ENCODE assay signal across 15 cellular contexts in the genomic region with DNA sequence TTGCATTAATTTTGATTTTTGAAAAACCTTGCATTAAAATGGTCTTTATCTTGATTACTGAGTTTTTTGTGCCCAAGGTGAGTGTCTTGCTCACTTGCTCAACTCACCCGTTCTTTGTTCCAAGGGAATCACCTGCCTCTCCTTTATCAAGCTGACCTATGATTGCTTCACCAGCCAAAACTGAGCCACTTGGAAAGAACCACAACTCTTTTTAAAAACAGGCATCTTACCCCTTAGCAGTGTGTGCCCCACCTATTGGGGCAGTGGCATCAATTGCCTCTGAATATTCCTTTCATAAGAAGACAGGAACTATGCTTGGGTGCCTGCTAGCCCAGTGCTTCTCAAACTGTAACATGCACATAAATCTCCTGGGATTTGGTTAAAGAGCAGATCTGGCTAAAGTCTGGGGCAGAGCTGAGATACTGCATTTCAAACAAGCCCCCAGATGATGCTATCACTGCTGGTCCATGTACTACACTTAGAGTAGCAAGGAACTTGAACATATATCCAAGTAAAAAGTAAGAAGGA. TPM values are rescaled to one million over a fixed set of nuclear protein-coding genes. Genes with fewer than 3 reads are reported as not detected.
DNase-seq lines count a peak whose midpoint lies in the region; ATAC-seq and TF ChIP-seq lines count a peak whose summit lies in the region.
"Had no signal": no experiment of that assay in that cellular context is flagged by ENCODE, and none has a peak within 500 bp of the region (broad histone marks: within the 10 kb centered on the region; RNA-seq: fewer than 3 reads in every experiment).

No MANE protein-coding gene starts in this region.

- no peaks in the 10 kb centered on the region for H3K9me2 ChIP-seq in DOHH2 (replicated peaks; ENCODE audit: control insufficient read depth, low read length)

- peaks cover 16% of the 10 kb centered on the region for H3K79me2 ChIP-seq in DOHH2 (ENCODE audit: control insufficient read depth, low read length)

- no peaks in the 10 kb centered on the region for H3K36me3 ChIP-seq in BE2C
- peaks cover 12% of the 10 kb centered on the region for H3K36me3 ChIP-seq in DOHH2 (ENCODE audit: control insufficient read depth, low read length)
- no peaks in the 10 kb centered on the region for H3K36me3 ChIP-seq in heart right ventricle
- H3K36me3 ChIP-seq: MG63 had no signal

- H3K9me3 Mint-ChIP-seq in activated naive CD4-positive, alpha-beta T cell treated with anti-CD3 and anti-CD28 coated beads, Interleukin-2, amount 50 U/mL, for 72 hours, result no peaks in the 10 kb centered on the region
- H3K9me3 Mint-ChIP-seq: CD4-positive, alpha-beta memory T cell had no signal

- H3K4me2 ChIP-seq in DOHH2 (ENCODE audit: low read length), result peak overlapping the region; percentile 68

- 80 to 94% methylated on average over 1 of the region's 1 CpG for WGBS in heart right ventricle, 2 donors

- H3K27me3 ChIP-seq in BE2C (no peaks in the 10 kb centered on the region), DOHH2 (ENCODE audit: control insufficient read depth, low read length) (no peaks in the 10 kb centered on the region), heart right ventricle (no peaks in the 10 kb centered on the region)
- H3K27me3 ChIP-seq: MG63 had no signal

- H3K27ac ChIP-seq in DOHH2 (ENCODE audit: low read depth, low read length), result peak overlapping the region; percentile 21; the same call in 1 of the 2 replicates
- no peak overlapping the region for H3K27ac ChIP-seq in heart right ventricle

- H3K9me3 ChIP-seq in BE2C (no peaks in the 10 kb centered on the region), DOHH2 (ENCODE audit: control insufficient read depth, insufficient read depth, low read length) (no peaks in the 10 kb centered on the region), heart right ventricle (no peaks in the 10 kb centered on the region)
- H3K9me3 ChIP-seq: MG63 had no signal

- H4K20me1 ChIP-seq in DOHH2 (ENCODE audit: control insufficient read depth, insufficient read depth, low read depth, low read length), result no peaks in the 10 kb centered on the region

- no peak for ATAC-seq in heart right ventricle
- no peak for ATAC-seq in activated naive CD4-positive, alpha-beta T cell treated with anti-CD3 and anti-CD28 coated beads, Interleukin-2, amount 50 U/mL, for 72 hours
- ATAC-seq: Panc1 had no signal

- DNase-seq in BE2C (peak; percentile 49), NCI-H526 (lab: John Stamatoyannopoulos, UW) (peak; percentile 95 to 96), islet precursor cell (peak; percentile 45), heart right ventricle (no peak)
- no peak for DNase-seq in activated CD4-positive, alpha-beta T cell treated with anti-CD3 and anti-CD28 coated beads, Interleukin-2, amount 50 U/mL, for 1 hour
- no peak for DNase-seq in activated naive CD4-positive, alpha-beta T cell treated with anti-CD3 and anti-CD28 coated beads, Interleukin-2, amount 50 U/mL, for 72 hours (ENCODE audit: low spot score in 2 of 2)
- DNase-seq: CD4-positive, alpha-beta memory T cell; HCEC 1CT; KBM-7; MG63; NCI-H1105 treated with DMSO at 0.1 percent for 48 hours; NCI-H187; NCI-H774 had no signal

- peaks cover 9% of the 10 kb centered on the region; the same call in 1 of the 2 replicates for H3F3A ChIP-seq in DOHH2 (ENCODE audit: control insufficient read depth, insufficient read depth)

- H3K27ac Mint-ChIP-seq in activated naive CD4-positive, alpha-beta T cell treated with anti-CD3 and anti-CD28 coated beads, Interleukin-2, amount 50 U/mL, for 72 hours, result no peak overlapping the region

- intact Hi-C loops in heart right ventricle (cut with DNase I), result no loop called here

- no peak overlapping the region for H3K4me3 ChIP-seq in BE2C (ENCODE audit: low read depth, low read length)
- peak overlapping the region; percentile 53 for H3K4me3 ChIP-seq in DOHH2 (ENCODE audit: low read length)
- no peak overlapping the region for H3K4me3 ChIP-seq in heart right ventricle
- H3K4me3 ChIP-seq: MG63 had no signal

- H3K4me1 ChIP-seq in BE2C (peaks cover 3% of the 10 kb centered on the region; the same call in 1 of the 2 replicates), DOHH2 (ENCODE audit: control insufficient read depth, low read length) (peaks cover 52% of the 10 kb centered on the region), heart right ventricle (peaks cover 0 to 22% (median 17%) of the 10 kb centered on the region in 9 donors)

- H3K36me3 Mint-ChIP-seq in activated naive CD4-positive, alpha-beta T cell treated with anti-CD3 and anti-CD28 coated beads, Interleukin-2, amount 50 U/mL, for 72 hours, result peaks cover 7 to 8% of the 10 kb centered on the region in 2 donors

- TF ChIP-seq CTCF in BE2C (IDR thresholded peaks at IDR 0.05; ENCODE audit: low read depth, low read length) (no peak), DOHH2 (IDR thresholded peaks at IDR 0.05; ENCODE audit: low read depth, low read length, poor library complexity, severe bottlenecking) (no peak), heart right ventricle (IDR thresholded peaks at IDR 0.05) (no peak)

RNA-seq across cellular contexts. Expression of a gene that starts 3.3 kb away (rescaled TPM):
- 7.6 TPM for polyA plus RNA-seq in BE2C (2012; ENCODE audit: insufficient read depth, insufficient read length, low read depth)
- total RNA-seq in heart right ventricle, result 10 to 100 TPM; 13.2 to 23.8 (median 21.5) TPM
- polyA plus RNA-seq in heart right ventricle, result 10 to 100 TPM; 12.9 to 22.1 TPM
- total RNA-seq in activated naive CD4-positive, alpha-beta T cell treated with anti-CD3 and anti-CD28 coated beads, Interleukin-2, amount 50 U/mL, for 72 hours, result 10 to 100 TPM; 25.7 to 27.3 TPM

RNA-seq across cellular contexts. Expression of a gene that starts 43.6 kb away (rescaled TPM):
- 375 TPM for polyA plus RNA-seq in BE2C (2012; ENCODE audit: insufficient read depth, insufficient read length, low read depth)
- 100 to 1,000 TPM; 105 to 196 (median 131) TPM for total RNA-seq in heart right ventricle
- polyA plus RNA-seq in heart right ventricle, result 100 to 1,000 TPM; 122 to 175 TPM
- total RNA-seq in activated naive CD4-positive, alpha-beta T cell treated with anti-CD3 and anti-CD28 coated beads, Interleukin-2, amount 50 U/mL, for 72 hours, result 100 to 1,000 TPM; 197 to 431 TPM

Comparison
In these comparisons a context has a peak if more than half of its experiments do, and no peak if none do; other contexts are left out.
1. DNase-seq: peak in BE2C (single experiment), NCI-H526 (2 of 2) and islet precursor cell (single experiment); none in heart right ventricle (0 of 2), activated CD4-positive, alpha-beta T cell treated with anti-CD3 and anti-CD28 coated beads, Interleukin-2, amount 50 U/mL, for 1 hour (single experiment) and activated naive CD4-positive, alpha-beta T cell treated with anti-CD3 and anti-CD28 coated beads, Interleukin-2, amount 50 U/mL, for 72 hours (0 of 2).